ENCODE assay signal across 11 cellular contexts in genomic region chrX:150036181-150036580, GRCh38.
DNase-seq lines count a peak whose midpoint lies in the region; ATAC-seq and TF ChIP-seq lines count a peak whose summit lies in the region.
"Had no signal": no experiment of that assay in that cellular context is flagged by ENCODE, and none has a peak within 500 bp of the region (broad histone marks: within the 10 kb centered on the region; RNA-seq: fewer than 3 reads in every experiment).

No MANE protein-coding gene starts in this region.

- H4K20me1 ChIP-seq in smooth muscle cell (ENCODE audit: low read depth): no peaks in the 10 kb centered on the region

- H3K27ac ChIP-seq in HEK293 (ENCODE audit: extremely low read depth, low read depth, low read length): no peak overlapping the region
- H3K27ac ChIP-seq in RWPE1: no peak overlapping the region
- H3K27ac ChIP-seq in smooth muscle cell (ENCODE audit: low read depth): peak overlapping the region; percentile 71
- no peak overlapping the region for H3K27ac ChIP-seq in lower lobe of right lung
- H3K27ac ChIP-seq: hepatocyte had no signal

- POLR2A ChIA-PET in HEK293 (lab: Yijun Ruan, JAX): no interaction called here
- POLR2A ChIA-PET in RWPE1 (lab: Yijun Ruan, JAX; ENCODE audit: low non-redundant PET): no interaction called here

- peak overlapping the region; percentile 13 for H3K9ac ChIP-seq in smooth muscle cell (ENCODE audit: low read depth)

- CTCF ChIA-PET in HEK293 (lab: Yijun Ruan, JAX): no interaction called here
- CTCF ChIA-PET in RWPE1 (lab: Yijun Ruan, JAX): no interaction called here

- H2AFZ ChIP-seq in smooth muscle cell (ENCODE audit: low read depth): no peak overlapping the region
- H2AFZ ChIP-seq: hepatocyte had no signal

- H3K4me2 ChIP-seq in smooth muscle cell: peak overlapping the region; percentile 6
- H3K4me2 ChIP-seq: hepatocyte had no signal

- no peak for ATAC-seq in lower lobe of right lung
- ATAC-seq: K562; naive thymus-derived CD4-positive, alpha-beta T cell had no signal

- DNase-seq in RWPE1 (ENCODE audit: low spot score) (peak; percentile 20), fibroblast of mammary gland (ENCODE audit: low read depth) (peak; percentile 71), smooth muscle cell (lab: John Stamatoyannopoulos, UW; ENCODE audit: unreplicated experiment) (no peak), mesenteric fat pad (ENCODE audit: low spot score) (no peak), NOMO-1 treated with DMSO at 0.1 percent for 48 hours (lab: John Stamatoyannopoulos, UW; ENCODE audit: unreplicated experiment) (no peak), lower lobe of right lung (no peak)
- DNase-seq: activated CD8-positive, alpha-beta memory T cell treated with anti-CD3 and anti-CD28 coated beads, Interleukin-2, amount 50 U/mL, for 4 hours; naive thymus-derived CD4-positive, alpha-beta T cell had no signal

- no peaks in the 10 kb centered on the region; a peak in 1 of 3 replicates for H3K36me3 ChIP-seq in HEK293 (ENCODE audit: control insufficient read depth in 2 of 2, insufficient read depth in 1 of 2, low read length in 2 of 2)
- H3K36me3 ChIP-seq in smooth muscle cell (ENCODE audit: low read depth): no peaks in the 10 kb centered on the region
- H3K36me3 ChIP-seq in lower lobe of right lung: no peaks in the 10 kb centered on the region

- H3K4me3 ChIP-seq in HEK293 (ENCODE audit: low read depth, low read length): no peak overlapping the region
- no peak overlapping the region for H3K4me3 ChIP-seq in fibroblast of mammary gland (ENCODE audit: control insufficient read depth, low read depth, low read length)
- no peak overlapping the region for H3K4me3 ChIP-seq in smooth muscle cell
- no peak overlapping the region for H3K4me3 ChIP-seq in lower lobe of right lung
- H3K4me3 ChIP-seq: hepatocyte, K562 had no signal

- intact Hi-C loops in lower lobe of right lung (cut with DNase I): no loop called here

- H3F3A ChIP-seq in smooth muscle cell (ENCODE audit: low read depth): no peaks in the 10 kb centered on the region

- no peak for TF ChIP-seq CTCF in HEK293 (tag by site-specific recombination; IDR thresholded peaks at IDR 0.05)
- TF ChIP-seq CTCF in RWPE1 (conservative IDR thresholded peaks at IDR 0.05; ENCODE audit: low read depth): no peak
- no peak for TF ChIP-seq CTCF in fibroblast of mammary gland (conservative IDR thresholded peaks at IDR 0.05; ENCODE audit: control insufficient read depth, insufficient read depth, low read depth, low read length)
- TF ChIP-seq CTCF in smooth muscle cell (IDR thresholded peaks at IDR 0.05; ENCODE audit: borderline replicate concordance, insufficient read depth, poor library complexity, severe bottlenecking): no peak
- no peak for TF ChIP-seq CTCF in lower lobe of right lung (IDR thresholded peaks at IDR 0.05)

- no peaks in the 10 kb centered on the region for H3K79me2 ChIP-seq in smooth muscle cell (ENCODE audit: low read depth)
- H3K79me2 ChIP-seq: hepatocyte had no signal

- WGBS in smooth muscle cell (ENCODE audit: low lambda C conversion rate): 25% methylated on average over 2 of the region's 2 CpGs

- H3K4me1 ChIP-seq in HEK293 (ENCODE audit: control insufficient read depth, insufficient read depth, low read length) (0 out of 2 replicates have a peak, but pooled peaks cover 6% of the 10 kb centered on the region), smooth muscle cell (ENCODE audit: low read depth) (peaks cover 3% of the 10 kb centered on the region), lower lobe of right lung (no peaks in the 10 kb centered on the region)

- H3K9me3 ChIP-seq in HEK293 (ENCODE audit: control insufficient read depth, insufficient read depth, low read depth, low read length): no peaks in the 10 kb centered on the region; the same call in 1 of the 2 replicates
- peaks cover 8% of the 10 kb centered on the region for H3K9me3 ChIP-seq in smooth muscle cell (replicated peaks; ENCODE audit: low read depth)
- H3K9me3 ChIP-seq in lower lobe of right lung: no peaks in the 10 kb centered on the region

- no peaks in the 10 kb centered on the region for H3K27me3 ChIP-seq in smooth muscle cell (ENCODE audit: low read depth)
- no peaks in the 10 kb centered on the region for H3K27me3 ChIP-seq in lower lobe of right lung (ENCODE audit: low read depth)
- H3K27me3 ChIP-seq: hepatocyte had no signal

TF ChIP-seq in HEK293, 187 proteins besides CTCF, POLR2A, EP300 and RAD21:
- TF ChIP-seq ZNF513 (tag by site-specific recombination; IDR thresholded peaks at IDR 0.05) (peak; percentile 36; the same call in 1 of the 2 replicates), PRDM6 (tag by site-specific recombination; IDR thresholded peaks at IDR 0.05) (0 out of 2 replicates have a peak, but pooled peaks have one; percentile 20), ZNF335 (tag by site-specific recombination; conservative IDR thresholded peaks at IDR 0.05) (peak; percentile 49; the same call in 1 of the 2 replicates), ZXDB (tag by site-specific recombination; IDR thresholded peaks at IDR 0.05) (no peak), ZFHX2 (tag by site-specific recombination; conservative IDR thresholded peaks at IDR 0.05) (no peak), INSM2 (tag by site-specific recombination; IDR thresholded peaks at IDR 0.05) (peak; percentile 62; the same call in 1 of the 2 replicates), ZNF660 (tag by site-specific recombination; IDR thresholded peaks at IDR 0.05) (0 out of 2 replicates have a peak, but pooled peaks have one; percentile 29), ZNF449 (tag by site-specific recombination; IDR thresholded peaks at IDR 0.05) (peak; percentile 62; the same call in 1 of the 2 replicates)

Comparison
In these comparisons a context has a peak if more than half of its experiments do, and no peak if none do; other contexts are left out.
1. DNase-seq: peak in RWPE1 (single experiment) and fibroblast of mammary gland (single experiment); none in smooth muscle cell (single experiment), mesenteric fat pad (single experiment), NOMO-1 treated with DMSO at 0.1 percent for 48 hours (single experiment) and lower lobe of right lung (single experiment).